Comparison of ENCODE assay signal across 27 cellular contexts in the genomic region with DNA sequence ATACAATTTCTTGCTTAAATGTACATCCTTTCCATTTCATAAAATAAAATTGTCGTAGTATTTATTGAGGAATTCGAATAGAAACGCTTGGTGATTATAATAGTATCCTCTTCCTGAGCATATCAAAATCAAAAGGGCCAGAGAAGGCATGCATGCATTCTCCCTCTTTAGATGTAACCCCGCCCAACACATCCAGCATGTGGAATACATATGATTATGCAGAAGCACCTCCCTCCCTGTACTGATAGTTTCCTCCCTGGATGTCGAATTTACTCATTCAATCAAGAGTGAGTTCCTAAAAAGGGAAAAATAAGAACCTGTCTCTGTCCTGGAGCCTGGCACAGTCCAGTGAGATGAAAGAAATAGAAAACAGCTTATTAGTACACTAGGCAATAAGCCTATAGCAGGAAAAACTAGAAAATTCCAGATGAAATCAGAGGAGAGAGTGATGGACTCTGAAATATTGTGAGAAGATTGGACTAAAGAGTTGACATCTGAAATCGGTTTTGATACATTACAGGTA.
A peak's percentile ranks its signal among the peaks of the same experiment; 100 is the strongest.
DNase-seq lines count a peak whose midpoint lies in the region; ATAC-seq, FAIRE-seq and TF ChIP-seq lines count a peak whose summit lies in the region.
"Had no signal": no experiment of that assay in that cellular context is flagged by ENCODE, and none has a peak within 500 bp of the region (broad histone marks: within the 10 kb centered on the region; RNA-seq: fewer than 3 reads in every experiment).

No MANE protein-coding gene starts in this region.

- CTCF ChIA-PET in A673 (lab: Charles Lee) (no interaction called here), IMR-90 (lab: Yijun Ruan, JAX) (no interaction called here), endothelial cell of umbilical vein (lab: Charles Lee) (interaction anchor here (5.3 kb wide), 1 partner anchor 80 kb away, joined by 42 read pairs; no protein-coding TSS in a partner anchor)

- peak overlapping the region; percentile 31; the same call in 1 of the 2 replicates for H3K4ac ChIP-seq in IMR-90 (ENCODE audit: low read depth, low read length)

- H3K36me3 ChIP-seq in A673 (ENCODE audit: insufficient read depth, low read length, poor library complexity, severe bottlenecking) (no peaks in the 10 kb centered on the region), IMR-90 (ENCODE audit: control insufficient read depth, insufficient read depth, low read length) (no peaks in the 10 kb centered on the region), endothelial cell of umbilical vein (ENCODE audit: control insufficient read depth in 2 of 2, extremely low read depth in 1 of 2, insufficient read depth in 2 of 2, low read length in 2 of 2) (peaks cover 0 to 2% of the 10 kb centered on the region in 2 experiments)

- H3K23ac ChIP-seq in IMR-90 (ENCODE audit: low read depth, low read length) = no peak overlapping the region

- no peaks in the 10 kb centered on the region for H3K9me3 ChIP-seq in A673 (ENCODE audit: low read depth, low read length, poor library complexity, severe bottlenecking)
- H3K9me3 ChIP-seq in IMR-90 (ENCODE audit: control insufficient read depth, insufficient read depth, low read length) = no peaks in the 10 kb centered on the region
- H3K9me3 ChIP-seq in endothelial cell of umbilical vein (replicated peaks; ENCODE audit: control insufficient read depth, insufficient read depth, low read length) = no peaks in the 10 kb centered on the region
- H3K9me3 ChIP-seq: Caco-2 had no signal

- H3K9me3 Mint-ChIP-seq in progenitor cell of endocrine pancreas (ENCODE audit: low read depth) = no peaks in the 10 kb centered on the region
- no peaks in the 10 kb centered on the region for H3K9me3 Mint-ChIP-seq in naive thymus-derived CD8-positive, alpha-beta T cell
- H3K9me3 Mint-ChIP-seq: CD8-positive, alpha-beta T cell had no signal

- H3K27ac ChIP-seq in A673 (ENCODE audit: low read depth, low read length, poor library complexity, severe bottlenecking) (peak overlapping the region; percentile 16), IMR-90 (ENCODE audit: insufficient read depth, low read length) (no peak overlapping the region), endothelial cell of umbilical vein (ENCODE audit: insufficient read depth, low read depth, low read length) (peak overlapping the region; percentile 97)
- H3K27ac ChIP-seq: C4-2B, RWPE1 had no signal

- H3K27me3 ChIP-seq in A673 (replicated peaks; ENCODE audit: insufficient read depth, low read depth, low read length, poor library complexity) (no peaks in the 10 kb centered on the region), IMR-90 (ENCODE audit: control insufficient read depth, insufficient read depth, low read length) (no peaks in the 10 kb centered on the region), endothelial cell of umbilical vein (ENCODE audit: control insufficient read depth in 2 of 2, insufficient read depth in 2 of 2, low read length in 2 of 2) (no peaks in the 10 kb centered on the region)

- ATAC-seq in IMR-90 (ENCODE audit: low read depth) = no peak
- ATAC-seq in naive thymus-derived CD8-positive, alpha-beta T cell = no peak
- no peak for ATAC-seq in GM18498 (IDR thresholded peaks at IDR 0.05; ENCODE audit: unreplicated experiment)
- ATAC-seq: CD8-positive, alpha-beta T cell; Panc1 had no signal

- WGBS in IMR-90 (ENCODE audit: extremely low coverage in 2 of 2, insufficient read length in 1 of 2), 2 experiments = no CpG with 5 or more reads among the region's 6 CpGs

- H3K14ac ChIP-seq in IMR-90 (replicated peaks; ENCODE audit: low read depth, low read length) = 0 out of 2 replicates have a peak overlapping the region, but pooled peaks have one; percentile 7

- H3K18ac ChIP-seq in IMR-90 (ENCODE audit: low read depth, low read length) = no peak overlapping the region; the same call in 1 of the 2 replicates

- H2BK15ac ChIP-seq in IMR-90 (ENCODE audit: low read depth, low read length) = no peak overlapping the region; the same call in 2 of the 3 replicates

- H2BK5ac ChIP-seq in IMR-90 (ENCODE audit: low read depth, low read length, poor library complexity, severe bottlenecking) = no peak overlapping the region

- H2BK20ac ChIP-seq in IMR-90 (ENCODE audit: low read depth, low read length) = peak overlapping the region; percentile 20; the same call in 1 of the 2 replicates

- H3K4me3 Mint-ChIP-seq in progenitor cell of endocrine pancreas (ENCODE audit: low read depth) = no peak overlapping the region
- H3K4me3 Mint-ChIP-seq in naive thymus-derived CD8-positive, alpha-beta T cell = no peak overlapping the region
- H3K4me3 Mint-ChIP-seq: CD8-positive, alpha-beta T cell had no signal

- no peak overlapping the region for H4K8ac ChIP-seq in IMR-90 (ENCODE audit: low read depth in 2 of 2, low read length in 2 of 2)

- H3K4me1 ChIP-seq in A673 (ENCODE audit: insufficient read depth, low read length, poor library complexity, severe bottlenecking) (peaks cover 37% of the 10 kb centered on the region), IMR-90 (ENCODE audit: control insufficient read depth, insufficient read depth, low read length) (peaks cover 5% of the 10 kb centered on the region), endothelial cell of umbilical vein (ENCODE audit: control insufficient read depth, extremely low read depth, insufficient read depth, low read length) (peaks cover 39% of the 10 kb centered on the region)

- peak overlapping the region; percentile 30 for H3K27ac Mint-ChIP-seq in progenitor cell of endocrine pancreas
- no peak overlapping the region for H3K27ac Mint-ChIP-seq in naive thymus-derived CD8-positive, alpha-beta T cell
- H3K27ac Mint-ChIP-seq: CD8-positive, alpha-beta T cell had no signal

- intact Hi-C loops in A673 (cut with micrococcal nuclease; ENCODE audit: unreplicated experiment) = no loop called here
- intact Hi-C loops in IMR-90 (cut with micrococcal nuclease) = no loop called here
- intact Hi-C loops in endothelial cell of umbilical vein (cut with micrococcal nuclease) = loop anchor here (5.0 to 10.0 kb wide), 3 partner anchors 543 to 1415 kb away; a partner anchor contains a TSS

- peaks cover 24% of the 10 kb centered on the region for H3K4me1 Mint-ChIP-seq in progenitor cell of endocrine pancreas (ENCODE audit: low read depth)
- H3K4me1 Mint-ChIP-seq in naive thymus-derived CD8-positive, alpha-beta T cell = no peaks in the 10 kb centered on the region

- H3K79me2 ChIP-seq in endothelial cell of umbilical vein (ENCODE audit: control insufficient read depth, insufficient read depth, low read length) = peaks cover 47% of the 10 kb centered on the region

- BruUV-seq in A673 (replicated peaks; lab: Mats Ljungman, UMichigan) (no TSS peak), IMR-90 (replicated peaks; lab: Mats Ljungman, UMichigan) (no TSS peak), endothelial cell of umbilical vein (replicated peaks; lab: Mats Ljungman, UMichigan) (no TSS peak)

- TF ChIP-seq CTCF in A673 (conservative IDR thresholded peaks at IDR 0.05; ENCODE audit: low read depth, low read length) (no peak), IMR-90 (conservative IDR thresholded peaks at IDR 0.05; ENCODE audit: low read depth, low read length) (no peak), endothelial cell of umbilical vein (IDR thresholded peaks at IDR 0.05; ENCODE audit: extremely low read depth in 1 of 2, insufficient read depth in 1 of 2, low read depth in 1 of 2, low read length in 2 of 2) (no peak), progenitor cell of endocrine pancreas (IDR thresholded peaks at IDR 0.05; ENCODE audit: unreplicated experiment) (no peak)

- H3K9me1 ChIP-seq in IMR-90 (ENCODE audit: insufficient read depth, low read length) (peaks cover 2% of the 10 kb centered on the region), endothelial cell of umbilical vein (replicated peaks; ENCODE audit: control insufficient read depth, extremely low read depth, insufficient read depth, low read length) (no peaks in the 10 kb centered on the region)

- no peaks in the 10 kb centered on the region for H4K20me1 ChIP-seq in IMR-90 (ENCODE audit: insufficient read depth, low read length)
- H4K20me1 ChIP-seq in endothelial cell of umbilical vein (replicated peaks; ENCODE audit: control insufficient read depth, extremely low read depth, insufficient read depth, low read length) = no peaks in the 10 kb centered on the region

- H3K4me2 ChIP-seq in IMR-90 (ENCODE audit: low read depth, low read length) = no peak overlapping the region
- H3K4me2 ChIP-seq in endothelial cell of umbilical vein (ENCODE audit: insufficient read depth, low read length) = peak overlapping the region; percentile 100

- H3K4me3 ChIP-seq in A673 (ENCODE audit: low read depth, low read length, poor library complexity, severe bottlenecking) = peak overlapping the region; percentile 17
- H3K4me3 ChIP-seq in IMR-90 (ENCODE audit: insufficient read depth, low read depth, low read length) = no peak overlapping the region
- H3K4me3 ChIP-seq in endothelial cell of umbilical vein (replicated peaks in 1 of 3; ENCODE audit: insufficient read depth in 1 of 3, low read depth in 1 of 3, low read length in 3 of 3) = peak overlapping the region; percentile 44 to 100 (median 99)

- no peaks in the 10 kb centered on the region for H3K27me3 Mint-ChIP-seq in progenitor cell of endocrine pancreas
- peaks cover 0 to 1% (median 0%) of the 10 kb centered on the region in 5 donors for H3K27me3 Mint-ChIP-seq in naive thymus-derived CD8-positive, alpha-beta T cell

- peak; percentile 69 for FAIRE-seq in endothelial cell of umbilical vein (lab: Jason Lieb, UNC)
- FAIRE-seq: GM12892, GM19239 had no signal

- POLR2A ChIA-PET in A673 (lab: Charles Lee; ENCODE audit: low non-redundant PET) = no interaction called here
- POLR2A ChIA-PET in IMR-90 (lab: Charles Lee; ENCODE audit: unreplicated experiment) = no interaction called here
- POLR2A ChIA-PET in endothelial cell of umbilical vein (lab: Charles Lee) = no interaction called here
- POLR2A ChIA-PET in naive thymus-derived CD8-positive, alpha-beta T cell (lab: Charles Lee) = no interaction called here

- TF ChIP-seq POLR2A in IMR-90 (IDR thresholded peaks at IDR 0.05; ENCODE audit: low read depth, low read length) (no peak), endothelial cell of umbilical vein (IDR thresholded peaks at IDR 0.05; ENCODE audit: low read depth, low read length) (peak; percentile 79)

- H2AK9ac ChIP-seq in IMR-90 (replicated peaks; ENCODE audit: low read depth, low read length, poor library complexity) = no peak overlapping the region

- H3K79me1 ChIP-seq in IMR-90 (ENCODE audit: low read depth in 1 of 2, low read length in 2 of 2) = no peaks in the 10 kb centered on the region

- no peaks in the 10 kb centered on the region for H3K36me3 Mint-ChIP-seq in progenitor cell of endocrine pancreas (ENCODE audit: insufficient read depth)
- no peaks in the 10 kb centered on the region for H3K36me3 Mint-ChIP-seq in naive thymus-derived CD8-positive, alpha-beta T cell
- H3K36me3 Mint-ChIP-seq: CD8-positive, alpha-beta T cell had no signal

- H4K5ac ChIP-seq in IMR-90 (ENCODE audit: low read depth, low read length) = no peak overlapping the region

- H2AK5ac ChIP-seq in IMR-90 (ENCODE audit: low read depth, low read length) = no peak overlapping the region

- in situ Hi-C loops in IMR-90 (cut with MboI; ENCODE audit: low sequenced_read_pairs) = no loop called here

- no peak overlapping the region for H2AFZ ChIP-seq in IMR-90 (replicated peaks; ENCODE audit: low read length, poor library complexity)
- peak overlapping the region; percentile 83 for H2AFZ ChIP-seq in endothelial cell of umbilical vein (ENCODE audit: low read depth, low read length)

- no peak for TF ChIP-seq RAD21 in IMR-90 (IDR thresholded peaks at IDR 0.05; ENCODE audit: low read length)

- H3K9ac ChIP-seq in IMR-90 (ENCODE audit: low read depth, low read length) (no peak overlapping the region), endothelial cell of umbilical vein (replicated peaks; ENCODE audit: extremely low read depth, insufficient read depth, low read length) (peak overlapping the region; percentile 98)

- H4K91ac ChIP-seq in IMR-90 (ENCODE audit: insufficient read depth, low read depth, low read length) = no peak overlapping the region

- dilution Hi-C loops in IMR-90 (cut with HindIII; ENCODE audit: low sequenced_read_pairs, unreplicated experiment) (no loop called here), endothelial cell of umbilical vein (cut with MboI; ENCODE audit: extremely low pct_ligation_motif_present, low sequenced_read_pairs) (no loop called here)

- H3K56ac ChIP-seq in IMR-90 (ENCODE audit: extremely low read depth, insufficient read depth, low read length) = no peak overlapping the region

- H2BK120ac ChIP-seq in IMR-90 (ENCODE audit: low read depth, low read length) = no peak overlapping the region

- DNase-seq in A673 (ENCODE audit: low spot score) = no peak
- no peak for DNase-seq in IMR-90
- peak; percentile 56 for DNase-seq in endothelial cell of umbilical vein (ENCODE audit: low read depth, low spot score)
- DNase-seq in progenitor cell of endocrine pancreas (ENCODE audit: low spot score, unreplicated experiment) = no peak
- DNase-seq in GM03348 (ENCODE audit: low spot score) = no peak
- DNase-seq in naive thymus-derived CD8-positive, alpha-beta T cell = no peak
- DNase-seq: Caco-2; CD8-positive, alpha-beta T cell; DMS79; GF-D8; H7; KG1; NCI-H1048; NCI-H1417; NCI-H187; NCI-H2081 treated with DMSO at 0.1 percent for 48 hours; NCI-H2171; NCI-H226; NCI-H510A; NCI-H69; SHP77 treated with DMSO at 0.1 percent for 48 hours had no signal
